22 cellular contexts compared by ENCODE assay signal in the genomic region with DNA sequence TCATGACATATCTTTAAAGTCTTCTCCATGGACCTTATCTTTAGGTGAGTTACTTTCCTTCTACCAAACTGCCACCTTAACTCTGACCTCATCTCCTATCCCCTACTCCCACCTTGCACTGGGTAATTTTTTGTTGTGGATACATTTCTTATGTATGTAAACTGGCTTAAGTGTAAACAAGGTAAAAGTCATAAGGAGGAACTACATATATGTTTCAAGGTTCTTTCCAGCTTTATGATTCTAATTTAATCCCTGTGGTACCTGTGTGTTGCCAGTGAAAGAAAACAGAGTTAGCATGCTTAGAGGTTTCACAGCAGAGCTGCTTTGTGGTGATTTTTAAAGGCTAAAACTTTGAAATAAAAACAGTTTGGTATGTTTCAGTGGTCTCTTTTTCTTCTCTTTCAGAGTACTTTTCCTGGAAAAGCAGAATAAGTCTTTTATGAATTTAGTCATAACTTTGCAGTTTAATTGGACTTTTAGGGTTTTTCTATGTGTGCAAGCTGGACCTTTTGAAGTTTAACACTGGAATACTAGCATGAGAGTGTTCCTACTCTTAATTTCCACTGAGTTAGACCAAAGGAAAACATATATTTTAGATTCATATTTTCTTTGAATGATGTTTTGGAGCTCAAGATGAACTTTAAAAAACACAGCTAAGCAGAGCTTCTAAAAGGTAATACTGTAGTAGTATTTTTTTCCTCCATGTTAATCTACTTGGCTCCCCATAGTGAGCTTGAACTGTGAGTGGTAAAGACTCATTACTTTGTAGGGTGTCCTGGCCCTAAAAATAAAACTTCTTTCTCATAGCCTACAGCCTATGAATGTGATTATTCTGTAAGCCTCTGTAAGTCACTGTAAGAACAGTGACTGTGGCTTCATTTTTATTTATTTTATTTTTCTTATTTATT.
DNase-seq lines count a peak whose midpoint lies in the region; ATAC-seq and TF ChIP-seq lines count a peak whose summit lies in the region.
"Had no signal": no experiment of that assay in that cellular context is flagged by ENCODE, and none has a peak within 500 bp of the region (broad histone marks: within the 10 kb centered on the region; RNA-seq: fewer than 3 reads in every experiment).

No MANE protein-coding gene starts in this region.

- peaks cover 0 to 5% (median 0%) of the 10 kb centered on the region in 7 donors for H3K9me3 Mint-ChIP-seq in CD4-positive, CD25-positive, alpha-beta regulatory T cell
- peaks cover 0 to 4% (median 0%) of the 10 kb centered on the region in 8 donors for H3K9me3 Mint-ChIP-seq in CD4-positive, alpha-beta memory T cell
- H3K9me3 Mint-ChIP-seq in activated B cell treated with CpG ODN at 0.5 μM for 24 hours: no peaks in the 10 kb centered on the region
- H3K9me3 Mint-ChIP-seq in effector memory CD8-positive, alpha-beta T cell: no peaks in the 10 kb centered on the region
- H3K9me3 Mint-ChIP-seq: dendritic cell treated with granulocyte-macrophage colony-stimulating factor and Interleukin-4, amounts not matched to agents 40 ng/mL and 50 ng/mL, for 4 days; GM23338 had no signal

- CTCF ChIA-PET in CD4-positive, alpha-beta memory T cell (lab: Charles Lee; ENCODE audit: partially characterized antibody): interaction anchor here (1.2 kb wide), 1 partner anchor 442 kb away, joined by 3 read pairs; no protein-coding TSS in a partner anchor
- CTCF ChIA-PET in activated B cell treated with CpG ODN at 0.5 μM for 24 hours (lab: Charles Lee): interaction anchor here (0.9 kb wide), 1 partner anchor 10 kb away, joined by 3 read pairs; no protein-coding TSS in a partner anchor

- intact Hi-C loops in CD4-positive, alpha-beta memory T cell (cut with micrococcal nuclease): no loop called here
- intact Hi-C loops in activated B cell treated with CpG ODN at 0.5 μM for 24 hours (cut with micrococcal nuclease): no loop called here

- TF ChIP-seq CTCF in activated B cell treated with CpG ODN at 0.5 μM for 24 hours (IDR thresholded peaks at IDR 0.05): no peak
- no peak for TF ChIP-seq CTCF in right atrium auricular region (IDR thresholded peaks at IDR 0.05)
- TF ChIP-seq CTCF in omental fat pad (IDR thresholded peaks at IDR 0.05): no peak

- no peak overlapping the region for H3K4me3 Mint-ChIP-seq in CD4-positive, CD25-positive, alpha-beta regulatory T cell
- H3K4me3 Mint-ChIP-seq in CD4-positive, alpha-beta memory T cell: no peak overlapping the region
- H3K4me3 Mint-ChIP-seq in activated B cell treated with CpG ODN at 0.5 μM for 24 hours: no peak overlapping the region
- no peak overlapping the region for H3K4me3 Mint-ChIP-seq in effector memory CD8-positive, alpha-beta T cell
- H3K4me3 Mint-ChIP-seq: dendritic cell treated with granulocyte-macrophage colony-stimulating factor and Interleukin-4, amounts not matched to agents 40 ng/mL and 50 ng/mL, for 4 days; GM23338 had no signal

- no peaks in the 10 kb centered on the region for H3K27me3 Mint-ChIP-seq in CD4-positive, CD25-positive, alpha-beta regulatory T cell
- no peaks in the 10 kb centered on the region for H3K27me3 Mint-ChIP-seq in CD4-positive, alpha-beta memory T cell
- no peaks in the 10 kb centered on the region for H3K27me3 Mint-ChIP-seq in activated B cell treated with CpG ODN at 0.5 μM for 24 hours
- no peaks in the 10 kb centered on the region for H3K27me3 Mint-ChIP-seq in effector memory CD8-positive, alpha-beta T cell
- H3K27me3 Mint-ChIP-seq: dendritic cell treated with granulocyte-macrophage colony-stimulating factor and Interleukin-4, amounts not matched to agents 40 ng/mL and 50 ng/mL, for 4 days had no signal

- H3K9me3 ChIP-seq in CD4-positive, CD25-positive, alpha-beta regulatory T cell (ENCODE audit: control insufficient read depth in 2 of 2, low read length in 2 of 2): no peaks in the 10 kb centered on the region
- H3K9me3 ChIP-seq in CD4-positive, alpha-beta memory T cell (ENCODE audit: control insufficient read depth in 1 of 2, low read length in 2 of 2): no peaks in the 10 kb centered on the region
- H3K9me3 ChIP-seq in right atrium auricular region: no peaks in the 10 kb centered on the region
- H3K9me3 ChIP-seq: Caco-2, lower lobe of right lung, neutrophil had no signal

- H3K4me1 Mint-ChIP-seq in CD4-positive, CD25-positive, alpha-beta regulatory T cell: peaks cover 32 to 45% (median 38%) of the 10 kb centered on the region in 4 donors
- H3K4me1 Mint-ChIP-seq in CD4-positive, alpha-beta memory T cell: peaks cover 32 to 46% (median 34%) of the 10 kb centered on the region in 4 donors
- H3K4me1 Mint-ChIP-seq in activated B cell treated with CpG ODN at 0.5 μM for 24 hours: peaks cover 40% of the 10 kb centered on the region
- peaks cover 10 to 31% of the 10 kb centered on the region in 2 donors for H3K4me1 Mint-ChIP-seq in effector memory CD8-positive, alpha-beta T cell (ENCODE audit: low read depth in 2 of 2)

- no peak overlapping the region for H3K4me3 ChIP-seq in CD4-positive, CD25-positive, alpha-beta regulatory T cell (ENCODE audit: low read depth, low read length)
- no peak overlapping the region for H3K4me3 ChIP-seq in CD4-positive, alpha-beta memory T cell (ENCODE audit: low read length in 2 of 2)
- no peak overlapping the region for H3K4me3 ChIP-seq in right atrium auricular region
- H3K4me3 ChIP-seq: cardiac muscle cell, GM23338, lower lobe of right lung, skin epidermis, tibial nerve had no signal

- ATAC-seq in CD4-positive, CD25-positive, alpha-beta regulatory T cell (ENCODE audit: low read depth in 2 of 2): no peak
- ATAC-seq in activated B cell treated with CpG ODN at 0.5 μM for 24 hours (ENCODE audit: low read depth): no peak
- no peak for ATAC-seq in effector memory CD8-positive, alpha-beta T cell (replicated peaks)
- ATAC-seq in omental fat pad (ENCODE audit: low FRiP score): no peak
- ATAC-seq: GM23338, lower lobe of right lung had no signal

- H3K36me3 Mint-ChIP-seq in CD4-positive, CD25-positive, alpha-beta regulatory T cell: peaks cover 5% of the 10 kb centered on the region
- peaks cover 7 to 8% of the 10 kb centered on the region in 2 donors for H3K36me3 Mint-ChIP-seq in CD4-positive, alpha-beta memory T cell
- H3K36me3 Mint-ChIP-seq in activated B cell treated with CpG ODN at 0.5 μM for 24 hours (ENCODE audit: low read depth): peaks cover 11% of the 10 kb centered on the region
- H3K36me3 Mint-ChIP-seq in effector memory CD8-positive, alpha-beta T cell (ENCODE audit: insufficient read depth): no peaks in the 10 kb centered on the region

- H3K27ac Mint-ChIP-seq in CD4-positive, CD25-positive, alpha-beta regulatory T cell: peak overlapping the region in 2 of 3 donors; percentile 28 to 65
- H3K27ac Mint-ChIP-seq in CD4-positive, alpha-beta memory T cell: peak overlapping the region in 5 of 7 donors; percentile 1 to 92 (median 68)
- H3K27ac Mint-ChIP-seq in activated B cell treated with CpG ODN at 0.5 μM for 24 hours: peak overlapping the region; percentile 21
- peak overlapping the region; percentile 13 to 46 for H3K27ac Mint-ChIP-seq in effector memory CD8-positive, alpha-beta T cell
- H3K27ac Mint-ChIP-seq: dendritic cell treated with granulocyte-macrophage colony-stimulating factor and Interleukin-4, amounts not matched to agents 40 ng/mL and 50 ng/mL, for 4 days; GM23338 had no signal

- no peak overlapping the region for H3K27ac ChIP-seq in CD4-positive, CD25-positive, alpha-beta regulatory T cell (ENCODE audit: insufficient read depth, low read length, poor library complexity, severe bottlenecking)
- no peak overlapping the region for H3K27ac ChIP-seq in CD4-positive, alpha-beta memory T cell (ENCODE audit: low read depth, low read length)
- H3K27ac ChIP-seq in right atrium auricular region: no peak overlapping the region
- H3K27ac ChIP-seq in substantia nigra (ENCODE audit: low read depth, low read length, poor library complexity, severe bottlenecking): no peak overlapping the region
- H3K27ac ChIP-seq: cardiac muscle cell, lower lobe of right lung, neutrophil, skin epidermis, tibial nerve had no signal

- no peaks in the 10 kb centered on the region for H3K36me3 ChIP-seq in CD4-positive, CD25-positive, alpha-beta regulatory T cell (ENCODE audit: control insufficient read depth, insufficient read depth, low read length)
- H3K36me3 ChIP-seq in CD4-positive, alpha-beta memory T cell (ENCODE audit: insufficient read depth, low read length): no peaks in the 10 kb centered on the region
- no peaks in the 10 kb centered on the region for H3K36me3 ChIP-seq in right atrium auricular region
- H3K36me3 ChIP-seq: cardiac muscle cell, lower lobe of right lung, neutrophil, tibial nerve had no signal

- POLR2A ChIA-PET in CD4-positive, alpha-beta memory T cell (lab: Charles Lee; ENCODE audit: partially characterized antibody): no interaction called here
- POLR2A ChIA-PET in activated B cell treated with CpG ODN at 0.5 μM for 24 hours (lab: Charles Lee): no interaction called here

- H3K27me3 ChIP-seq in CD4-positive, CD25-positive, alpha-beta regulatory T cell (ENCODE audit: control insufficient read depth, insufficient read depth, low read length): no peaks in the 10 kb centered on the region
- H3K27me3 ChIP-seq in CD4-positive, alpha-beta memory T cell (ENCODE audit: insufficient read depth, low read length): no peaks in the 10 kb centered on the region
- H3K27me3 ChIP-seq in right atrium auricular region: no peaks in the 10 kb centered on the region
- H3K27me3 ChIP-seq: cardiac muscle cell, neutrophil, tibial nerve had no signal

- H3K4me1 ChIP-seq in CD4-positive, CD25-positive, alpha-beta regulatory T cell (ENCODE audit: control insufficient read depth, insufficient read depth, low read length, poor library complexity, severe bottlenecking): peaks cover 6% of the 10 kb centered on the region
- peaks cover 14% of the 10 kb centered on the region for H3K4me1 ChIP-seq in CD4-positive, alpha-beta memory T cell (ENCODE audit: insufficient read depth, low read length)
- H3K4me1 ChIP-seq in right atrium auricular region: no peaks in the 10 kb centered on the region
- H3K4me1 ChIP-seq: lower lobe of right lung had no signal

- peak in 1 of 3 donors; percentile 41 for DNase-seq in CD4-positive, CD25-positive, alpha-beta regulatory T cell
- DNase-seq in CD4-positive, alpha-beta memory T cell: no peak
- DNase-seq in activated B cell treated with CpG ODN at 0.5 μM for 24 hours (no peak), right atrium auricular region (ENCODE audit: low spot score) (no peak), omental fat pad (ENCODE audit: low spot score) (no peak), CD1c-positive myeloid dendritic cell (ENCODE audit: extremely low spot score) (no peak), substantia nigra (lab: John Stamatoyannopoulos, UW) (no peak)
- no peak for DNase-seq in effector memory CD8-positive, alpha-beta T cell
- DNase-seq: Caco-2; kidney; lower lobe of right lung; NCI-H1048; NCI-H187 treated with DMSO at 0.1 percent for 48 hours; SHP77; stimulated activated CD4-positive, alpha-beta T cell treated with anti-CD3 and anti-CD28 coated beads, Interleukin-1b, Interleukin-23, amount 100 ng/mL, for 48 hours; stimulated activated naive CD4-positive, alpha-beta T cell had no signal
